In the genomic region with DNA sequence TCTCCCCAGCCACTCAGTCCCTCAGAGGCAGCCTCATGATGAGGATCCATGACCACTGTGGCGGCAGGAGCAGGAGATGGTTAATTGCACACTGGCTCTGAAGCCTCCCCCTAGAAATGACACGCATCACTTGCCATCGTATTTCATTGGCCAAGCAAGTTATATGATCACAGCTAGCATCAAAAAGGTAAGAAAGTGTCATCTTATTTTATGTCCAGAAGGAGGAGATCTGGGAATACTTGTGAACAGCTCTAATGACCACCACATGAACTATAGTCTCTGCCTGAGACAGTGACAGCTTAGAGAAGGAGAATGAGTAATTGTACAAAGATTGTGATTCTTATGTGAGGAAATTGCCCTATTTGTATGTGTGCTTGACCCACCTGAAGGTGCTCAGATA, we compare ENCODE assay signal across 16 cellular contexts.
DNase-seq lines count a peak whose midpoint lies in the region; ATAC-seq and TF ChIP-seq lines count a peak whose summit lies in the region.
"Had no signal": no experiment of that assay in that cellular context is flagged by ENCODE, and none has a peak within 500 bp of the region (broad histone marks: within the 10 kb centered on the region; RNA-seq: fewer than 3 reads in every experiment).

No MANE protein-coding gene starts in this region.

- BruUV-seq in IMR-90 (replicated peaks; lab: Mats Ljungman, UMichigan) = no TSS peak

- H3K9me3 ChIP-seq in IMR-90 (ENCODE audit: control insufficient read depth, insufficient read depth, low read length) (no peaks in the 10 kb centered on the region), left lung (no peaks in the 10 kb centered on the region), tibial nerve (no peaks in the 10 kb centered on the region)
- H3K9me3 ChIP-seq: psoas muscle, testis had no signal

- no peak overlapping the region for H2BK15ac ChIP-seq in IMR-90 (ENCODE audit: low read depth, low read length)

- no peak overlapping the region for H4K5ac ChIP-seq in IMR-90 (ENCODE audit: low read depth, low read length)

- no peak overlapping the region for H3K23ac ChIP-seq in IMR-90 (ENCODE audit: low read depth, low read length)

- H3K4me2 ChIP-seq in IMR-90 (ENCODE audit: low read depth, low read length) = no peak overlapping the region

- H2BK120ac ChIP-seq in IMR-90 (ENCODE audit: low read depth, low read length) = no peak overlapping the region

- H3K9me1 ChIP-seq in IMR-90 (ENCODE audit: insufficient read depth, low read length) = no peaks in the 10 kb centered on the region; the same call in 1 of the 2 replicates

- no peak overlapping the region for H4K91ac ChIP-seq in IMR-90 (ENCODE audit: insufficient read depth, low read depth, low read length)

- H4K8ac ChIP-seq in IMR-90 (ENCODE audit: low read depth in 2 of 2, low read length in 2 of 2) = no peak overlapping the region

- peak; percentile 45 for TF ChIP-seq RAD21 in IMR-90 (IDR thresholded peaks at IDR 0.05; ENCODE audit: low read length)

- H3K4me3 ChIP-seq in BJ (ENCODE audit: low read depth, low read length) (no peak overlapping the region), IMR-90 (ENCODE audit: insufficient read depth, low read depth, low read length) (no peak overlapping the region), choroid plexus epithelial cell (ENCODE audit: low read depth, low read length) (no peak overlapping the region), left lung (no peak overlapping the region), tibial nerve (no peak overlapping the region)
- H3K4me3 ChIP-seq: lung, psoas muscle, testis had no signal

- H3K9ac ChIP-seq in IMR-90 (ENCODE audit: low read depth, low read length) = no peak overlapping the region

- intact Hi-C loops in IMR-90 (cut with micrococcal nuclease) = no loop called here
- intact Hi-C loops in left lung (cut with DNase I) = no loop called here

- H2BK5ac ChIP-seq in IMR-90 (ENCODE audit: low read depth, low read length, poor library complexity, severe bottlenecking) = no peak overlapping the region

- no peak overlapping the region for H2BK20ac ChIP-seq in IMR-90 (ENCODE audit: low read depth, low read length)

- dilution Hi-C loops in IMR-90 (cut with HindIII; ENCODE audit: low sequenced_read_pairs, unreplicated experiment) = no loop called here

- CTCF ChIA-PET in BJ (lab: Yijun Ruan, JAX) (interaction anchor here (0.6 to 1.8 kb wide), 8 partner anchors 10 to 361 kb away, joined by 3 to 6 read pairs (median 3); no protein-coding TSS in a partner anchor), IMR-90 (lab: Yijun Ruan, JAX) (no interaction called here)

- H3K14ac ChIP-seq in IMR-90 (replicated peaks; ENCODE audit: low read depth, low read length) = no peak overlapping the region

- no peak overlapping the region for H3K56ac ChIP-seq in IMR-90 (ENCODE audit: extremely low read depth, insufficient read depth, low read length)

- TF ChIP-seq CTCF in BJ (IDR thresholded peaks at IDR 0.05; ENCODE audit: insufficient read depth, low read depth, low read length) (0 out of 2 replicates have a peak, but pooled peaks have one; percentile 20), IMR-90 (conservative IDR thresholded peaks at IDR 0.05; ENCODE audit: low read depth, low read length) (peak; percentile 24), choroid plexus epithelial cell (conservative IDR thresholded peaks at IDR 0.05; ENCODE audit: low read depth, low read length) (peak; percentile 42), left lung (IDR thresholded peaks at IDR 0.05) (no peak), tibial nerve (IDR thresholded peaks at IDR 0.05) (peak in 2 of 5 experiments; percentile 9 to 18)

- H3K27me3 ChIP-seq in BJ (ENCODE audit: control insufficient read depth, insufficient read depth, low read length) (no peaks in the 10 kb centered on the region; the same call in 1 of the 2 replicates), IMR-90 (ENCODE audit: control insufficient read depth, insufficient read depth, low read length) (peaks cover 5% of the 10 kb centered on the region), left lung (peaks cover 0 to 2% of the 10 kb centered on the region in 2 donors), tibial nerve (no peaks in the 10 kb centered on the region)
- H3K27me3 ChIP-seq: testis had no signal

- in situ Hi-C loops in IMR-90 (cut with MboI; ENCODE audit: low sequenced_read_pairs) = no loop called here

- no peak for ATAC-seq in IMR-90 (ENCODE audit: low read depth)
- peak; percentile 26 for ATAC-seq in left lung
- no peak for ATAC-seq in GM21423 (IDR thresholded peaks at IDR 0.05; ENCODE audit: unreplicated experiment)

- TF ChIP-seq POLR2A in IMR-90 (IDR thresholded peaks at IDR 0.05; ENCODE audit: low read depth, low read length) (no peak), tibial nerve (IDR thresholded peaks at IDR 0.05) (no peak)

- H3K4me1 ChIP-seq in IMR-90 (ENCODE audit: control insufficient read depth, insufficient read depth, low read length) (no peaks in the 10 kb centered on the region), left lung (no peaks in the 10 kb centered on the region), tibial nerve (no peaks in the 10 kb centered on the region)
- H3K4me1 ChIP-seq: psoas muscle, testis had no signal

- H2AK5ac ChIP-seq in IMR-90 (ENCODE audit: low read depth, low read length) = no peak overlapping the region

- DNase-seq in BJ (ENCODE audit: low read depth) (no peak), IMR-90 (peak; percentile 23), choroid plexus epithelial cell (ENCODE audit: low read depth) (peak; percentile 81), left lung (no peak), tibial nerve (ENCODE audit: low spot score in 2 of 2) (no peak), hippocampal formation (lab: John Stamatoyannopoulos, UW) (no peak), GM19238 (ENCODE audit: insufficient read length, low spot score) (no peak)
- DNase-seq: activated T-cell treated with anti-CD3 and anti-CD28 coated beads for 4 hours; central memory CD4-positive, alpha-beta T cell; NCI-H2029; psoas muscle; RPMI8226; testis; WERI-Rb-1 had no signal

- H3K18ac ChIP-seq in IMR-90 (ENCODE audit: low read depth, low read length) = no peak overlapping the region

- no peak overlapping the region for H3K4ac ChIP-seq in IMR-90 (ENCODE audit: low read depth, low read length)

- peak overlapping the region; percentile 55 for H2AK9ac ChIP-seq in IMR-90 (replicated peaks; ENCODE audit: low read depth, low read length, poor library complexity)

- H3K27ac ChIP-seq in IMR-90 (ENCODE audit: insufficient read depth, low read length) (no peak overlapping the region), left lung (no peak overlapping the region), tibial nerve (no peak overlapping the region)
- H3K27ac ChIP-seq: psoas muscle, testis, WERI-Rb-1 had no signal

- peak overlapping the region; percentile 14 for H2AFZ ChIP-seq in IMR-90 (replicated peaks; ENCODE audit: low read length, poor library complexity)

- WGBS in IMR-90 (ENCODE audit: extremely low coverage in 2 of 2, insufficient read length in 1 of 2), 2 experiments = no CpG with 5 or more reads among the region's 3 CpGs
- WGBS in tibial nerve, 2 donors = 50 to 58% methylated on average over 3 of the region's 3 CpGs

- no peaks in the 10 kb centered on the region for H3K79me1 ChIP-seq in IMR-90 (ENCODE audit: low read depth in 1 of 2, low read length in 2 of 2)

- POLR2A ChIA-PET in BJ (lab: Charles Lee) (no interaction called here), IMR-90 (lab: Charles Lee; ENCODE audit: unreplicated experiment) (no interaction called here)

- no peaks in the 10 kb centered on the region for H4K20me1 ChIP-seq in IMR-90 (ENCODE audit: insufficient read depth, low read length)

- no peaks in the 10 kb centered on the region for H3K36me3 ChIP-seq in BJ (ENCODE audit: control insufficient read depth, insufficient read depth, low read length)
- H3K36me3 ChIP-seq in IMR-90 (ENCODE audit: control insufficient read depth, insufficient read depth, low read length) = no peaks in the 10 kb centered on the region
- no peaks in the 10 kb centered on the region for H3K36me3 ChIP-seq in left lung
- H3K36me3 ChIP-seq in tibial nerve = no peaks in the 10 kb centered on the region
- H3K36me3 ChIP-seq: WERI-Rb-1 had no signal

- no peak for TF ChIP-seq EP300 in tibial nerve (IDR thresholded peaks at IDR 0.05)

TF ChIP-seq in IMR-90, 13 proteins besides CTCF, POLR2A, EP300 and RAD21:
- TF ChIP-seq SMC3 (IDR thresholded peaks at IDR 0.05; ENCODE audit: low read depth, low read length) (0 out of 2 replicates have a peak, but pooled peaks have one; percentile 9), MAZ (IDR thresholded peaks at IDR 0.05; ENCODE audit: borderline replicate concordance, low read depth, low read length) (no peak), CHD1 (IDR thresholded peaks at IDR 0.05; ENCODE audit: low read depth, low read length) (no peak), RFX5 (IDR thresholded peaks at IDR 0.05; ENCODE audit: low read depth, low read length) (no peak), MAFK (IDR thresholded peaks at IDR 0.05; ENCODE audit: low read depth, low read length) (no peak), CEBPB (IDR thresholded peaks at IDR 0.05; ENCODE audit: low read depth, low read length) (no peak)
- TF ChIP-seq, protein P1, sequence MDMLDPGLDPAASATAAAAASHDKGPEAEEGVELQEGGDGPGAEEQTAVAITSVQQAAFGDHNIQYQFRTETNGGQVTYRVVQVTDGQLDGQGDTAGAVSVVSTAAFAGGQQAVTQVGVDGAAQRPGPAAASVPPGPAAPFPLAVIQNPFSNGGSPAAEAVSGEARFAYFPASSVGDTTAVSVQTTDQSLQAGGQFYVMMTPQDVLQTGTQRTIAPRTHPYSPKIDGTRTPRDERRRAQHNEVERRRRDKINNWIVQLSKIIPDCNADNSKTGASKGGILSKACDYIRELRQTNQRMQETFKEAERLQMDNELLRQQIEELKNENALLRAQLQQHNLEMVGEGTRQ (IDR thresholded peaks at IDR 0.05; ENCODE audit: low read depth, low read length) = no peak

Comparison
In these comparisons a context has a peak if more than half of its experiments do, and no peak if none do; other contexts are left out.
1. DNase-seq: peak in IMR-90 (single experiment) and choroid plexus epithelial cell (single experiment); none in BJ (single experiment), left lung (0 of 2), tibial nerve (0 of 2), hippocampal formation (0 of 2) and GM19238 (single experiment).
2. CTCF ChIP-seq: peak in BJ (single experiment), IMR-90 (single experiment) and choroid plexus epithelial cell (single experiment); none in left lung (0 of 2).